ENCODE assay signal across 10 cellular contexts in the genomic region with DNA sequence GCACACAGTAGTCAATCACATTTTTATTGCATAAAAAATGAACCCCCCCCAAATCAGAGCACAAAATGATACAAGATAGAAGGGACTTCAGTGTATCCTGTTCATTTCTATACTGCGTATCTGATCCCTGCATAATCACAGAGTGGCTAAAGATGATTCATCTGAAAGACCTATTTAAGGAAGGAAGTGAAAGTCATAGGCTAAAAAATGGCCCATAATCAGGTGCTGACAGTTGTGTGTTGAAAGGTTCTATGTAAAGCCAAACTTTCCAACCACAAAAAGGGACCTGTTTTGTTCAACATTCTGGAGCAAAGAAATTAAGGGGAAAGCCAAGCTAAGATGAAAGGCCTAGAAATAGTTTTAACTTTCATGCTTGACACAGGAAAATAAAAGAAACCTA.
DNase-seq lines count a peak whose midpoint lies in the region; ATAC-seq and TF ChIP-seq lines count a peak whose summit lies in the region.
"Had no signal": no experiment of that assay in that cellular context is flagged by ENCODE, and none has a peak within 500 bp of the region (broad histone marks: within the 10 kb centered on the region; RNA-seq: fewer than 3 reads in every experiment).

No MANE protein-coding gene starts in this region.

- H3K27me3 Mint-ChIP-seq in activated CD4-positive, alpha-beta T cell treated with anti-CD3 and anti-CD28 coated beads, Interleukin-2, amount 10 ng/mL, durations not matched to agents 24 days and 14 days: peaks cover 2% of the 10 kb centered on the region

- ATAC-seq in HG02642 (IDR thresholded peaks at IDR 0.05; ENCODE audit: poor library complexity, unreplicated experiment): peak; percentile 86
- ATAC-seq: A549 had no signal

- H3K4me3 ChIP-seq in NB4 (ENCODE audit: low read depth, low read length): no peak overlapping the region
- H3K4me3 ChIP-seq in fibroblast of mammary gland (ENCODE audit: control insufficient read depth, low read depth, low read length): no peak overlapping the region
- H3K4me3 ChIP-seq: A549, psoas muscle had no signal

- H3K4me1 Mint-ChIP-seq in activated CD4-positive, alpha-beta T cell treated with anti-CD3 and anti-CD28 coated beads, Interleukin-2, amount 10 ng/mL, durations not matched to agents 24 days and 14 days: peaks cover 42% of the 10 kb centered on the region

- peaks cover 16% of the 10 kb centered on the region for H3K9me3 Mint-ChIP-seq in activated CD4-positive, alpha-beta T cell treated with anti-CD3 and anti-CD28 coated beads, Interleukin-2, amount 10 ng/mL, durations not matched to agents 24 days and 14 days

- intact Hi-C loops in activated CD4-positive, alpha-beta T cell treated with anti-CD3 and anti-CD28 coated beads, Interleukin-2, amount 10 ng/mL, durations not matched to agents 24 days and 14 days (cut with micrococcal nuclease): loop anchor here (1.0 to 5.0 kb wide), 5 partner anchors 26 to 816 kb away; no protein-coding TSS in a partner anchor
- intact Hi-C loops in posterior vena cava (cut with DNase I): no loop called here

- peak overlapping the region; percentile 3 for H3K4me3 Mint-ChIP-seq in activated CD4-positive, alpha-beta T cell treated with anti-CD3 and anti-CD28 coated beads, Interleukin-2, amount 10 ng/mL, durations not matched to agents 24 days and 14 days

- TF ChIP-seq CTCF in NB4 (IDR thresholded peaks at IDR 0.05; ENCODE audit: low read depth, low read length) (no peak), fibroblast of mammary gland (conservative IDR thresholded peaks at IDR 0.05; ENCODE audit: control insufficient read depth, insufficient read depth, low read depth, low read length) (no peak)

- H3K36me3 Mint-ChIP-seq in activated CD4-positive, alpha-beta T cell treated with anti-CD3 and anti-CD28 coated beads, Interleukin-2, amount 10 ng/mL, durations not matched to agents 24 days and 14 days (ENCODE audit: low read depth): peaks cover under 1% of the 10 kb centered on the region

- H3K27ac Mint-ChIP-seq in activated CD4-positive, alpha-beta T cell treated with anti-CD3 and anti-CD28 coated beads, Interleukin-2, amount 10 ng/mL, durations not matched to agents 24 days and 14 days: peak overlapping the region; percentile 56

- TF ChIP-seq POLR2A in NB4 (IDR thresholded peaks at IDR 0.05; ENCODE audit: extremely low read depth, insufficient read length): no peak

- DNase-seq in activated CD4-positive, alpha-beta T cell treated with anti-CD3 and anti-CD28 coated beads, Interleukin-2, amount 10 ng/mL, durations not matched to agents 24 days and 14 days: peak; percentile 62
- no peak for DNase-seq in activated CD4-positive, alpha-beta T cell treated with anti-CD3 and anti-CD28 coated beads for 1 hour
- DNase-seq in NB4 (ENCODE audit: low read depth): peak; percentile 84
- DNase-seq in fibroblast of mammary gland (ENCODE audit: low read depth): peak; percentile 95
- no peak for DNase-seq in NCI-H748 (lab: John Stamatoyannopoulos, UW; ENCODE audit: unreplicated experiment)
- DNase-seq in posterior vena cava (ENCODE audit: low spot score): no peak
- DNase-seq in NK-92 treated with Interleukin-12 subunit alpha and Interleukin-12 subunit beta, amount 100 ng/mL, for 24 hours (lab: John Stamatoyannopoulos, UW): no peak
- DNase-seq: psoas muscle had no signal

Comparison
In these comparisons a context has a peak if more than half of its experiments do, and no peak if none do; other contexts are left out.
1. DNase-seq: peak in activated CD4-positive, alpha-beta T cell treated with anti-CD3 and anti-CD28 coated beads, Interleukin-2, amount 10 ng/mL, durations not matched to agents 24 days and 14 days (single experiment), NB4 (single experiment) and fibroblast of mammary gland (single experiment); none in activated CD4-positive, alpha-beta T cell treated with anti-CD3 and anti-CD28 coated beads for 1 hour (single experiment), NCI-H748 (single experiment), posterior vena cava (single experiment) and NK-92 treated with Interleukin-12 subunit alpha and Interleukin-12 subunit beta, amount 100 ng/mL, for 24 hours (single experiment).